2 cellular contexts compared by ENCODE assay signal in the genomic region with DNA sequence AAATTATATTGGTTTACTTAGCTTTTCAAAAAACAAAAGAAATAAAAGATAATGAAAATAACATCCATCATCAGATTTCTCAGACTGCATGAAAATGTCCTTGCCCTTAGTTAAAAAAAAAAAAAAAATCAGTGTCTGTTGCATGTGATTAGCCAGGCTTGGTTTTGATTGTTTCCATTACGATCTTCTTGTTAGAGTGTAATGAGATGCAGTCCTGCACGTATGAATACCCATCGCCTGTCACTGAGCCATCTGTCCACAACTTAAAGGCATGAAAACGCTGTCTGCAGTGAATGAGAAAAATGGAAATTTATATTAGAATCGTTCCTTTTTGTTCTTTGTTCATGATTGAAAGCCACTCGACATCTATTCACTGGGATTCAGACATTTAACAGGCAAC.
A peak's percentile ranks its signal among the peaks of the same experiment; 100 is the strongest.
TF ChIP-seq lines count a peak whose summit lies in the region.

No MANE protein-coding gene starts in this region.

TF ChIP-seq in SK-N-SH, 30 proteins besides CTCF, POLR2A, EP300 and RAD21 (continued from another document):
- TF ChIP-seq, protein P1, sequence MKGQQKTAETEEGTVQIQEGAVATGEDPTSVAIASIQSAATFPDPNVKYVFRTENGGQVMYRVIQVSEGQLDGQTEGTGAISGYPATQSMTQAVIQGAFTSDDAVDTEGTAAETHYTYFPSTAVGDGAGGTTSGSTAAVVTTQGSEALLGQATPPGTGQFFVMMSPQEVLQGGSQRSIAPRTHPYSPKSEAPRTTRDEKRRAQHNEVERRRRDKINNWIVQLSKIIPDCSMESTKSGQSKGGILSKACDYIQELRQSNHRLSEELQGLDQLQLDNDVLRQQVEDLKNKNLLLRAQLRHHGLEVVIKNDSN (IDR thresholded peaks at IDR 0.05; ENCODE audit: borderline replicate concordance, low read depth): no peak
- TF ChIP-seq GATA2 (CRISPR knock-in tag; IDR thresholded peaks at IDR 0.05) (peak; percentile 21; the same call in 1 of the 2 replicates), SIN3A (IDR thresholded peaks at IDR 0.05; ENCODE audit: borderline replicate concordance, low read depth, low read length) (no peak)
TF ChIP-seq in SK-N-SH: peak in this region for 3.

TF ChIP-seq in SK-N-SH treated with all-trans-retinoic acid at 6 μM for 48 hours, 23 proteins besides CTCF, POLR2A, EP300 and RAD21 (continued from another document):
- TF ChIP-seq, protein P2, sequence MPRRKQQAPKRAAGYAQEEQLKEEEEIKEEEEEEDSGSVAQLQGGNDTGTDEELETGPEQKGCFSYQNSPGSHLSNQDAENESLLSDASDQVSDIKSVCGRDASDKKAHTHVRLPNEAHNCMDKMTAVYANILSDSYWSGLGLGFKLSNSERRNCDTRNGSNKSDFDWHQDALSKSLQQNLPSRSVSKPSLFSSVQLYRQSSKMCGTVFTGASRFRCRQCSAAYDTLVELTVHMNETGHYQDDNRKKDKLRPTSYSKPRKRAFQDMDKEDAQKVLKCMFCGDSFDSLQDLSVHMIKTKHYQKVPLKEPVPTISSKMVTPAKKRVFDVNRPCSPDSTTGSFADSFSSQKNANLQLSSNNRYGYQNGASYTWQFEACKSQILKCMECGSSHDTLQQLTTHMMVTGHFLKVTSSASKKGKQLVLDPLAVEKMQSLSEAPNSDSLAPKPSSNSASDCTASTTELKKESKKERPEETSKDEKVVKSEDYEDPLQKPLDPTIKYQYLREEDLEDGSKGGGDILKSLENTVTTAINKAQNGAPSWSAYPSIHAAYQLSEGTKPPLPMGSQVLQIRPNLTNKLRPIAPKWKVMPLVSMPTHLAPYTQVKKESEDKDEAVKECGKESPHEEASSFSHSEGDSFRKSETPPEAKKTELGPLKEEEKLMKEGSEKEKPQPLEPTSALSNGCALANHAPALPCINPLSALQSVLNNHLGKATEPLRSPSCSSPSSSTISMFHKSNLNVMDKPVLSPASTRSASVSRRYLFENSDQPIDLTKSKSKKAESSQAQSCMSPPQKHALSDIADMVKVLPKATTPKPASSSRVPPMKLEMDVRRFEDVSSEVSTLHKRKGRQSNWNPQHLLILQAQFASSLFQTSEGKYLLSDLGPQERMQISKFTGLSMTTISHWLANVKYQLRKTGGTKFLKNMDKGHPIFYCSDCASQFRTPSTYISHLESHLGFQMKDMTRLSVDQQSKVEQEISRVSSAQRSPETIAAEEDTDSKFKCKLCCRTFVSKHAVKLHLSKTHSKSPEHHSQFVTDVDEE (CRISPR knock-in tag; IDR thresholded peaks at IDR 0.05): no peak
- TF ChIP-seq, protein P3, sequence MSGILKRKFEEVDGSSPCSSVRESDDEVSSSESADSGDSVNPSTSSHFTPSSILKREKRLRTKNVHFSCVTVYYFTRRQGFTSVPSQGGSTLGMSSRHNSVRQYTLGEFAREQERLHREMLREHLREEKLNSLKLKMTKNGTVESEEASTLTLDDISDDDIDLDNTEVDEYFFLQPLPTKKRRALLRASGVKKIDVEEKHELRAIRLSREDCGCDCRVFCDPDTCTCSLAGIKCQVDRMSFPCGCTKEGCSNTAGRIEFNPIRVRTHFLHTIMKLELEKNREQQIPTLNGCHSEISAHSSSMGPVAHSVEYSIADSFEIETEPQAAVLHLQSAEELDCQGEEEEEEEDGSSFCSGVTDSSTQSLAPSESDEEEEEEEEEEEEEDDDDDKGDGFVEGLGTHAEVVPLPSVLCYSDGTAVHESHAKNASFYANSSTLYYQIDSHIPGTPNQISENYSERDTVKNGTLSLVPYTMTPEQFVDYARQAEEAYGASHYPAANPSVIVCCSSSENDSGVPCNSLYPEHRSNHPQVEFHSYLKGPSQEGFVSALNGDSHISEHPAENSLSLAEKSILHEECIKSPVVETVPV (CRISPR knock-in tag; IDR thresholded peaks at IDR 0.05): no peak
- TF ChIP-seq ISL1 (CRISPR knock-in tag; IDR thresholded peaks at IDR 0.05) (no peak), PPARA (CRISPR knock-in tag; IDR thresholded peaks at IDR 0.05; ENCODE audit: borderline replicate concordance) (no peak), OSR1 (CRISPR knock-in tag; IDR thresholded peaks at IDR 0.05) (no peak), ESRRG (CRISPR knock-in tag; IDR thresholded peaks at IDR 0.05) (no peak), TOX (CRISPR knock-in tag; IDR thresholded peaks at IDR 0.05; ENCODE audit: borderline replicate concordance) (no peak)
